In the genomic region with DNA sequence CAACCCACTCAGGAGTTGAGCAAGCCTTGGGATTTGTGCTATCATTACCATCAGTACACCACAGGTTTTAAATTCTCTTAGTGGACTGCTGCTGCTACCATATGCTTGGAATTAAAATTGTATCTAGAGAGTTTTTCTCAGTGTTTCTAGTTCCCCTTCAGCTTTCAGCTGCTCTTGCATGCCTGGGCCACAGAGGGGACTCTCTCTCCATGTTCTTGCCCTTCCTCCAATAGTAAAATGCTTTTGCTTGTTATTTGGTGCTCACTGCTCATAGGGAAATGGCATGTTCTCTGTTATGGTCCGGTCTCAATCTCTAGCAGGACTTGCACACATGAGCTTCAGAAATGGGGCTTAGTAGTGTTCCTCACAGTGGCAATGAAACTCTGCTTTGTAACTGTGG, we compare ENCODE assay signal across 22 cellular contexts.
"Had no signal": no experiment of that assay in that cellular context is flagged by ENCODE, and none has a peak within 500 bp of the region (broad histone marks: within the 10 kb centered on the region; RNA-seq: fewer than 3 reads in every experiment).

No MANE protein-coding gene starts in this region.

- DNase-seq: activated B cell treated with CpG ODN at 0.5 μM for 24 hours; activated CD4-positive, alpha-beta memory T cell treated with anti-CD3 and anti-CD28 coated beads for 36 hours; activated CD4-positive, alpha-beta T cell treated with anti-CD3 and anti-CD28 coated beads for 4 hours; activated naive CD4-positive, alpha-beta T cell; activated naive CD8-positive, alpha-beta T cell treated with anti-CD3 and anti-CD28 coated beads for 36 hours; activated T-cell treated with anti-CD3 and anti-CD28 coated beads for 4 hours; amniotic stem cell; brain microvascular endothelial cell; central memory CD4-positive, alpha-beta T cell; dorsolateral prefrontal cortex; foreskin fibroblast; left cardiac atrium; natural killer cell; sigmoid colon; stimulated activated CD4-positive, alpha-beta T cell treated with anti-CD3 and anti-CD28 coated beads, Interleukin-4, amount 100 ng/mL, for 24 hours; stomach; upper lobe of right lung had no signal

- H3K36me3 ChIP-seq: brain microvascular endothelial cell, sigmoid colon, stomach, thoracic aorta, upper lobe of right lung had no signal

- H3K27ac Mint-ChIP-seq: activated B cell treated with CpG ODN at 0.5 μM for 24 hours; activated CD4-positive, alpha-beta memory T cell treated with anti-CD3 and anti-CD28 coated beads for 36 hours; activated naive CD8-positive, alpha-beta T cell treated with anti-CD3 and anti-CD28 coated beads for 36 hours; activated T-helper 17 cell treated with anti-CD3 and anti-CD28 coated beads, Interleukin-2, amount 50 U/mL, for 72 hours; natural killer cell; stimulated activated effector memory CD8-positive, alpha-beta T cell treated with anti-CD3 and anti-CD28 coated beads, Interleukin-12 subunit alpha, Interleukin-12 subunit beta, amount 100 ng/mL, for 72 hours had no signal

- H3K4me3 Mint-ChIP-seq: activated B cell treated with CpG ODN at 0.5 μM for 24 hours; activated CD4-positive, alpha-beta memory T cell treated with anti-CD3 and anti-CD28 coated beads for 36 hours; activated naive CD8-positive, alpha-beta T cell treated with anti-CD3 and anti-CD28 coated beads for 36 hours; activated T-helper 17 cell treated with anti-CD3 and anti-CD28 coated beads, Interleukin-2, amount 50 U/mL, for 72 hours; natural killer cell; stimulated activated effector memory CD8-positive, alpha-beta T cell treated with anti-CD3 and anti-CD28 coated beads, Interleukin-12 subunit alpha, Interleukin-12 subunit beta, amount 100 ng/mL, for 72 hours had no signal

- H3K4me3 ChIP-seq: dorsolateral prefrontal cortex, sigmoid colon, stomach, thoracic aorta, upper lobe of right lung had no signal

- H3K9me3 ChIP-seq: sigmoid colon, thoracic aorta, upper lobe of right lung had no signal

- H3K4me1 ChIP-seq: sigmoid colon, stomach, upper lobe of right lung had no signal

- ATAC-seq: activated T-helper 17 cell treated with anti-CD3 and anti-CD28 coated beads, Interleukin-2, amount 50 U/mL, for 72 hours; left cardiac atrium; natural killer cell; stimulated activated effector memory CD8-positive, alpha-beta T cell treated with anti-CD3 and anti-CD28 coated beads, Interleukin-12 subunit alpha, Interleukin-12 subunit beta, amount 100 ng/mL, for 72 hours; upper lobe of right lung had no signal

- H3K9me3 Mint-ChIP-seq: activated B cell treated with CpG ODN at 0.5 μM for 24 hours; activated CD4-positive, alpha-beta memory T cell treated with anti-CD3 and anti-CD28 coated beads for 36 hours; activated naive CD8-positive, alpha-beta T cell treated with anti-CD3 and anti-CD28 coated beads for 36 hours; activated T-helper 17 cell treated with anti-CD3 and anti-CD28 coated beads, Interleukin-2, amount 50 U/mL, for 72 hours; natural killer cell had no signal

- H3K4me1 Mint-ChIP-seq: activated B cell treated with CpG ODN at 0.5 μM for 24 hours; activated naive CD8-positive, alpha-beta T cell treated with anti-CD3 and anti-CD28 coated beads for 36 hours; activated T-helper 17 cell treated with anti-CD3 and anti-CD28 coated beads, Interleukin-2, amount 50 U/mL, for 72 hours; natural killer cell; stimulated activated effector memory CD8-positive, alpha-beta T cell treated with anti-CD3 and anti-CD28 coated beads, Interleukin-12 subunit alpha, Interleukin-12 subunit beta, amount 100 ng/mL, for 72 hours had no signal

- H3K27me3 ChIP-seq: brain microvascular endothelial cell, stomach, upper lobe of right lung had no signal

- H3K27me3 Mint-ChIP-seq: activated B cell treated with CpG ODN at 0.5 μM for 24 hours; activated CD4-positive, alpha-beta memory T cell treated with anti-CD3 and anti-CD28 coated beads for 36 hours; activated naive CD8-positive, alpha-beta T cell treated with anti-CD3 and anti-CD28 coated beads for 36 hours; activated T-helper 17 cell treated with anti-CD3 and anti-CD28 coated beads, Interleukin-2, amount 50 U/mL, for 72 hours had no signal

- H3K36me3 Mint-ChIP-seq: activated CD4-positive, alpha-beta memory T cell treated with anti-CD3 and anti-CD28 coated beads for 36 hours; activated naive CD8-positive, alpha-beta T cell treated with anti-CD3 and anti-CD28 coated beads for 36 hours; natural killer cell; stimulated activated effector memory CD8-positive, alpha-beta T cell treated with anti-CD3 and anti-CD28 coated beads, Interleukin-12 subunit alpha, Interleukin-12 subunit beta, amount 100 ng/mL, for 72 hours had no signal

- FAIRE-seq: TTC549 had no signal

- H3K27ac ChIP-seq: brain microvascular endothelial cell, dorsolateral prefrontal cortex, epithelial cell of prostate, sigmoid colon, stomach, thoracic aorta, upper lobe of right lung had no signal
